ENCODE assay signal across 12 cellular contexts in genomic region chr12:42056130-42056529, GRCh38.
DNase-seq lines count a peak whose midpoint lies in the region; ATAC-seq and FAIRE-seq lines count a peak whose summit lies in the region.
"Had no signal": no experiment of that assay in that cellular context is flagged by ENCODE, and none has a peak within 500 bp of the region (broad histone marks: within the 10 kb centered on the region; RNA-seq: fewer than 3 reads in every experiment).

No MANE protein-coding gene starts in this region.

- peaks cover 0 to 6% of the 10 kb centered on the region in 2 donors for H3K36me3 Mint-ChIP-seq in naive B cell
- H3K36me3 Mint-ChIP-seq: stimulated activated effector memory CD8-positive, alpha-beta T cell treated with anti-CD3 and anti-CD28 coated beads, Interleukin-12 subunit alpha, Interleukin-12 subunit beta, amount 100 ng/mL, for 72 hours had no signal

- peak overlapping the region in 3 of 6 donors; percentile 4 to 62 (median 16) for H3K27ac Mint-ChIP-seq in naive B cell
- H3K27ac Mint-ChIP-seq: activated naive CD8-positive, alpha-beta T cell; stimulated activated effector memory CD8-positive, alpha-beta T cell treated with anti-CD3 and anti-CD28 coated beads, Interleukin-12 subunit alpha, Interleukin-12 subunit beta, amount 100 ng/mL, for 72 hours had no signal

- H3K27me3 Mint-ChIP-seq in naive B cell: peaks cover 15 to 48% (median 43%) of the 10 kb centered on the region in 3 donors

- peak; percentile 86 for ATAC-seq in GM18870 (IDR thresholded peaks at IDR 0.05; ENCODE audit: unreplicated experiment)
- peak; percentile 79 for ATAC-seq in HG02623 (IDR thresholded peaks at IDR 0.05; ENCODE audit: unreplicated experiment)
- peak; percentile 100 for ATAC-seq in naive B cell (ENCODE audit: low read depth in 2 of 2)
- no peak for ATAC-seq in left ventricle myocardium superior
- ATAC-seq: stimulated activated effector memory CD8-positive, alpha-beta T cell treated with anti-CD3 and anti-CD28 coated beads, Interleukin-12 subunit alpha, Interleukin-12 subunit beta, amount 100 ng/mL, for 72 hours had no signal

- peak overlapping the region in 3 of 8 donors; percentile 0 to 33 (median 32) for H3K4me3 Mint-ChIP-seq in naive B cell
- H3K4me3 Mint-ChIP-seq: activated naive CD8-positive, alpha-beta T cell; stimulated activated effector memory CD8-positive, alpha-beta T cell treated with anti-CD3 and anti-CD28 coated beads, Interleukin-12 subunit alpha, Interleukin-12 subunit beta, amount 100 ng/mL, for 72 hours had no signal

- no peak for FAIRE-seq in urothelium cell line (lab: Jason Lieb, UNC)
- FAIRE-seq: endothelial cell of umbilical vein had no signal

- intact Hi-C loops in left ventricle myocardium superior (cut with micrococcal nuclease): no loop called here

- H3K4me1 Mint-ChIP-seq in naive B cell: peaks cover 12 to 17% (median 16%) of the 10 kb centered on the region in 3 donors
- H3K4me1 Mint-ChIP-seq: stimulated activated effector memory CD8-positive, alpha-beta T cell treated with anti-CD3 and anti-CD28 coated beads, Interleukin-12 subunit alpha, Interleukin-12 subunit beta, amount 100 ng/mL, for 72 hours had no signal

- DNase-seq in Kasumi-1 (lab: John Stamatoyannopoulos, UW): peak; percentile 81 to 83
- peak; percentile 65 for DNase-seq in naive B cell
- DNase-seq in left ventricle myocardium superior: no peak
- DNase-seq in urothelium cell line (ENCODE audit: low spot score): no peak
- DNase-seq in NCI-H128 (lab: John Stamatoyannopoulos, UW; ENCODE audit: unreplicated experiment): no peak
- DNase-seq in NCI-H524 treated with DMSO at 0.1 percent for 48 hours (lab: John Stamatoyannopoulos, UW): no peak
- DNase-seq: DND-41 had no signal

- peaks cover 0 to 3% (median 0%) of the 10 kb centered on the region in 7 donors for H3K9me3 Mint-ChIP-seq in naive B cell
- H3K9me3 Mint-ChIP-seq: stimulated activated effector memory CD8-positive, alpha-beta T cell treated with anti-CD3 and anti-CD28 coated beads, Interleukin-12 subunit alpha, Interleukin-12 subunit beta, amount 100 ng/mL, for 72 hours had no signal

Comparison
In these comparisons a context has a peak if more than half of its experiments do, and no peak if none do; other contexts are left out.
1. DNase-seq: peak in Kasumi-1 (2 of 2) and naive B cell (single experiment); none in left ventricle myocardium superior (single experiment), urothelium cell line (single experiment), NCI-H128 (single experiment) and NCI-H524 treated with DMSO at 0.1 percent for 48 hours (single experiment).